8 cellular contexts compared by ENCODE assay signal in the genomic region with DNA sequence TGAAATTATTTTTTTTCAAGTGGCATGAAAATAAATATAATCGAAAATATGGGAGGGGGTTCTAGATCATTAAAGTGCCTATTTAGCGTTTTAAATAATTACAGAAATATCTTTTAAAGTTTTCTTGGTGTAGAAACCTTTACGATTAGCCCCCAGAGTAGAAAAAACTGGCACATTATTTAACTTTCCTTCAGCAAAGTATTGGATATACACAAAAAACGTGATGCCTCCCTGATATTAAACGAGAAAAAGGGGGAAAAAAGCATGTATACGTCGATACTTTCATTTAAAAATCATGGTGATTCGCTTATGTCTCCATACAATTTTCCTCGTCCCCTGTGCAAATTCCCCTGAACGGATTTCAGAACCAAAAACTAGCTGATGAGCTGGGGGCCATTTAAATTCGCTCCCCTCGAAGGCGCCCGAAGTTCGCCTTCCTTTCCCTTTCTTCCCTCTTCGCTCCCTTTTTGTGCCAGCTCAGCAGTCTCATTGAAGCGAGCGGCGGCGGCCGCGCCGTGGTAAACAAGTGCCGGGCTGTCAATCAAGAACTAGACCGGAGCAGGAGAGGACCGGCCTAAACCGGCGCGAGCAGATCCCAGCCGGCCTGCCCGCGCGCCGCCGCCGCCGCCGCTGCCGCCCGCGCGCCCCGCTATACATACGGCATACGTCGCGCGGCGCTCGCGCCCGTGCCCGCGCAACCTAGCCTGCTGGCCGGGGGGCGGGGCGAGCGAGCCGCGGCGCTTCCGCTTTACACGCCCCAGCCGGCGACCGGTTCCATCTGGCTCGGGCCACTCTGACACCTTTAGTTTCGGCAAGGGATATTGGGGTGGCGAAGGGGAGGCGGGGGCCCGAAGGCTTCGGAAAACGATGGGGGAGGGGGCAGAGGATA. TPM values are rescaled to one million over a fixed set of nuclear protein-coding genes. Genes with fewer than 3 reads are reported as not detected.
DNase-seq lines count a peak whose midpoint lies in the region; ATAC-seq and TF ChIP-seq lines count a peak whose summit lies in the region.

No MANE protein-coding gene starts in this region.

- peak overlapping the region; percentile 89 for H3K4me3 ChIP-seq in thymus (ENCODE audit: low read length)

- H3K9me3 Mint-ChIP-seq in activated naive CD8-positive, alpha-beta T cell treated with anti-CD3 and anti-CD28 coated beads for 36 hours, result no peaks in the 10 kb centered on the region
- H3K9me3 Mint-ChIP-seq in osteocyte (ENCODE audit: unreplicated experiment), result no peaks in the 10 kb centered on the region

- H3K27me3 ChIP-seq in thymus (ENCODE audit: control insufficient read depth, insufficient read depth), result no peaks in the 10 kb centered on the region

- no peaks in the 10 kb centered on the region for H3K4me1 ChIP-seq in thymus (ENCODE audit: control insufficient read depth, insufficient read depth, low read length)

- peak; percentile 87 for DNase-seq in GM10248 (ENCODE audit: extremely low spot score)
- DNase-seq in NCI-H1092 (lab: John Stamatoyannopoulos, UW), result peak; percentile 91
- DNase-seq in activated naive CD8-positive, alpha-beta T cell treated with anti-CD3 and anti-CD28 coated beads for 36 hours, result peak; percentile 98
- DNase-seq in head of caudate nucleus, result peak; percentile 83 to 96 (median 92)
- peak; percentile 98 for DNase-seq in osteocyte (ENCODE audit: extremely low spot score, unreplicated experiment)

- CTCF ChIA-PET in GM10248 (lab: Yijun Ruan, JAX), result interaction anchor here (0.6 to 1.5 kb wide), 3 partner anchors 40 to 170 kb away, joined by 3 to 4 read pairs (median 3); no protein-coding TSS in a partner anchor

- WGBS in thymus, result under 1% methylated on average over 73 of the region's 73 CpGs

- H3K9me3 ChIP-seq in thymus (ENCODE audit: control insufficient read depth), result no peaks in the 10 kb centered on the region

- POLR2A ChIA-PET in GM10248 (lab: Yijun Ruan, JAX), result interaction anchor here (1.0 kb wide), 1 partner anchor 10 kb away, joined by 3 read pairs; no protein-coding TSS in a partner anchor

- peaks cover 28% of the 10 kb centered on the region for H3K36me3 Mint-ChIP-seq in activated naive CD8-positive, alpha-beta T cell treated with anti-CD3 and anti-CD28 coated beads for 36 hours
- peaks cover 25% of the 10 kb centered on the region for H3K36me3 Mint-ChIP-seq in osteocyte (ENCODE audit: unreplicated experiment)

- no peaks in the 10 kb centered on the region for H3K27me3 Mint-ChIP-seq in activated naive CD8-positive, alpha-beta T cell treated with anti-CD3 and anti-CD28 coated beads for 36 hours
- no peaks in the 10 kb centered on the region for H3K27me3 Mint-ChIP-seq in osteocyte (ENCODE audit: unreplicated experiment)

- peak; percentile 64 for ATAC-seq in HG02610 (IDR thresholded peaks at IDR 0.05; ENCODE audit: unreplicated experiment)
- ATAC-seq in SK-N-SH treated with all-trans-retinoic acid at 6 μM for 48 hours, result peak; percentile 57

- peaks cover 2% of the 10 kb centered on the region for H3K36me3 ChIP-seq in thymus (ENCODE audit: control insufficient read depth, insufficient read depth)

- TF ChIP-seq CTCF in GM10248 (IDR thresholded peaks at IDR 0.05; ENCODE audit: control extremely low read depth, extremely low read depth, low read depth, missing control alignments) (no peak), osteocyte (IDR thresholded peaks at IDR 0.05) (no peak)

- H3K27ac Mint-ChIP-seq in activated naive CD8-positive, alpha-beta T cell treated with anti-CD3 and anti-CD28 coated beads for 36 hours, result peak overlapping the region; percentile 99
- H3K27ac Mint-ChIP-seq in osteocyte (ENCODE audit: unreplicated experiment), result peak overlapping the region; percentile 100

- peak overlapping the region; percentile 99 for H3K27ac ChIP-seq in thymus (ENCODE audit: low read depth)

- peak overlapping the region; percentile 100 for H3K4me3 Mint-ChIP-seq in activated naive CD8-positive, alpha-beta T cell treated with anti-CD3 and anti-CD28 coated beads for 36 hours
- H3K4me3 Mint-ChIP-seq in osteocyte (ENCODE audit: unreplicated experiment), result peak overlapping the region; percentile 92

- intact Hi-C loops in head of caudate nucleus (cut with DNase I), result loop anchor here (2.0 kb wide), 1 partner anchor 99 kb away; no protein-coding TSS in a partner anchor

- H3K4me1 Mint-ChIP-seq in activated naive CD8-positive, alpha-beta T cell treated with anti-CD3 and anti-CD28 coated beads for 36 hours, result peaks cover 31% of the 10 kb centered on the region
- H3K4me1 Mint-ChIP-seq in osteocyte (ENCODE audit: unreplicated experiment), result peaks cover 30% of the 10 kb centered on the region

TF ChIP-seq in SK-N-SH treated with all-trans-retinoic acid at 6 μM for 48 hours, 23 proteins besides CTCF, POLR2A, EP300 and RAD21 (continues in another document):
- TF ChIP-seq CSDC2 (CRISPR knock-in tag; IDR thresholded peaks at IDR 0.05) (peak; percentile 91), ZFP30 (CRISPR knock-in tag; IDR thresholded peaks at IDR 0.05) (no peak), ISL1 (CRISPR knock-in tag; IDR thresholded peaks at IDR 0.05) (no peak), TCF4 (CRISPR knock-in tag; IDR thresholded peaks at IDR 0.05; ENCODE audit: borderline replicate concordance) (no peak), ZNF8 (CRISPR knock-in tag; IDR thresholded peaks at IDR 0.05) (no peak), PPARA (CRISPR knock-in tag; IDR thresholded peaks at IDR 0.05; ENCODE audit: borderline replicate concordance) (0 out of 2 replicates have a peak, but pooled peaks have one; percentile 61), RARB (CRISPR knock-in tag; IDR thresholded peaks at IDR 0.05) (no peak), ESRRG (CRISPR knock-in tag; IDR thresholded peaks at IDR 0.05) (no peak), BACH2 (CRISPR knock-in tag; IDR thresholded peaks at IDR 0.05; ENCODE audit: borderline replicate concordance) (0 out of 2 replicates have a peak, but pooled peaks have one; percentile 62), GLIS3 (CRISPR knock-in tag; IDR thresholded peaks at IDR 0.05) (no peak), ARNTL (CRISPR knock-in tag; IDR thresholded peaks at IDR 0.05; ENCODE audit: borderline replicate concordance, low read depth) (no peak), OSR1 (CRISPR knock-in tag; IDR thresholded peaks at IDR 0.05) (no peak), ZC3H10 (CRISPR knock-in tag; IDR thresholded peaks at IDR 0.05) (peak; percentile 64; the same call in 1 of the 2 replicates), TOX (CRISPR knock-in tag; IDR thresholded peaks at IDR 0.05; ENCODE audit: borderline replicate concordance) (no peak), SNAI2 (CRISPR knock-in tag; IDR thresholded peaks at IDR 0.05) (peak; percentile 94), ZNF565 (CRISPR knock-in tag; conservative IDR thresholded peaks at IDR 0.05; ENCODE audit: low read depth) (no peak), ZFP3 (CRISPR knock-in tag; IDR thresholded peaks at IDR 0.05) (no peak)
- TF ChIP-seq, protein P1, sequence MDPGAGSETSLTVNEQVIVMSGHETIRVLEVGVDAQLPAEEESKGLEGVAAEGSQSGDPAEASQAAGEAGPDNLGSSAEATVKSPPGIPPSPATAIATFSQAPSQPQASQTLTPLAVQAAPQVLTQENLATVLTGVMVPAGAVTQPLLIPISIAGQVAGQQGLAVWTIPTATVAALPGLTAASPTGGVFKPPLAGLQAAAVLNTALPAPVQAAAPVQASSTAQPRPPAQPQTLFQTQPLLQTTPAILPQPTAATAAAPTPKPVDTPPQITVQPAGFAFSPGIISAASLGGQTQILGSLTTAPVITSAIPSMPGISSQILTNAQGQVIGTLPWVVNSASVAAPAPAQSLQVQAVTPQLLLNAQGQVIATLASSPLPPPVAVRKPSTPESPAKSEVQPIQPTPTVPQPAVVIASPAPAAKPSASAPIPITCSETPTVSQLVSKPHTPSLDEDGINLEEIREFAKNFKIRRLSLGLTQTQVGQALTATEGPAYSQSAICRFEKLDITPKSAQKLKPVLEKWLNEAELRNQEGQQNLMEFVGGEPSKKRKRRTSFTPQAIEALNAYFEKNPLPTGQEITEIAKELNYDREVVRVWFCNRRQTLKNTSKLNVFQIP (CRISPR knock-in tag; IDR thresholded peaks at IDR 0.05; ENCODE audit: borderline replicate concordance, low read depth), result no peak
- TF ChIP-seq, protein P2, sequence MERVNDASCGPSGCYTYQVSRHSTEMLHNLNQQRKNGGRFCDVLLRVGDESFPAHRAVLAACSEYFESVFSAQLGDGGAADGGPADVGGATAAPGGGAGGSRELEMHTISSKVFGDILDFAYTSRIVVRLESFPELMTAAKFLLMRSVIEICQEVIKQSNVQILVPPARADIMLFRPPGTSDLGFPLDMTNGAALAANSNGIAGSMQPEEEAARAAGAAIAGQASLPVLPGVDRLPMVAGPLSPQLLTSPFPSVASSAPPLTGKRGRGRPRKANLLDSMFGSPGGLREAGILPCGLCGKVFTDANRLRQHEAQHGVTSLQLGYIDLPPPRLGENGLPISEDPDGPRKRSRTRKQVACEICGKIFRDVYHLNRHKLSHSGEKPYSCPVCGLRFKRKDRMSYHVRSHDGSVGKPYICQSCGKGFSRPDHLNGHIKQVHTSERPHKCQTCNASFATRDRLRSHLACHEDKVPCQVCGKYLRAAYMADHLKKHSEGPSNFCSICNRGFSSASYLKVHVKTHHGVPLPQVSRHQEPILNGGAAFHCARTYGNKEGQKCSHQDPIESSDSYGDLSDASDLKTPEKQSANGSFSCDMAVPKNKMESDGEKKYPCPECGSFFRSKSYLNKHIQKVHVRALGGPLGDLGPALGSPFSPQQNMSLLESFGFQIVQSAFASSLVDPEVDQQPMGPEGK (CRISPR knock-in tag; IDR thresholded peaks at IDR 0.05; ENCODE audit: borderline replicate concordance), result no peak; the same call in 1 of the 2 replicates

RNA-seq across cellular contexts. Expression of a gene that starts 3.3 kb away (rescaled TPM):
- total RNA-seq in activated naive CD8-positive, alpha-beta T cell treated with anti-CD3 and anti-CD28 coated beads for 36 hours, result 10 to 100 TPM; 19.4 to 19.6 TPM
- total RNA-seq in osteocyte, result 57.7 and 90.8 TPM in 2 replicates
- polyA plus RNA-seq in thymus, result 55.7 TPM

Comparison
In these comparisons a context has a peak if more than half of its experiments do, and no peak if none do; other contexts are left out.
1. Peak in every context shown above with its lines: DNase-seq, ATAC-seq, H3K4me3 ChIP-seq and H3K27ac ChIP-seq.